16 cellular contexts compared by ENCODE assay signal in the genomic region with DNA sequence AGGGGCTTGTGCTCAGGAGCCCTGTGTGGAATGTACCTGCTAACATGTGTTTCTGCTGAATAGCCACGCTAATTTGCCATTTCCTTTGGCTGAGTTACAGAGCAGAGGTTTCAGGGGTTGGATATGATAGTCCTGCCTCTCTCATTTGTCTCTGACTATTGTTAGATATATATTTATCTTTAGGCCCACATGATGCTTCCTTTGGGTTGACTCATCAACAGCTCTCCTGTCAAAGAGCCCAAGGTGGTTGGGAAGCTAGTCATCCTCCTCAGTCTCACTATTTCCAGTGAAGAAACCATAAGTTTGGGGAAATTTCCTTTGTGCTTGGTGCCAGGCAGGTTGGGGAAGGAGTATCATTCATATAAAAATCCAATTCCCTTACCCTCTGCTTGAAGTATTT.
A peak's percentile ranks its signal among the peaks of the same experiment; 100 is the strongest.
DNase-seq lines count a peak whose midpoint lies in the region; ATAC-seq and TF ChIP-seq lines count a peak whose summit lies in the region.
"Had no signal": no experiment of that assay in that cellular context is flagged by ENCODE, and none has a peak within 500 bp of the region (broad histone marks: within the 10 kb centered on the region; RNA-seq: fewer than 3 reads in every experiment).

No MANE protein-coding gene starts in this region.

- peaks cover 3% of the 10 kb centered on the region for H3K36me3 Mint-ChIP-seq in effector memory CD8-positive, alpha-beta T cell (ENCODE audit: insufficient read depth)
- H3K36me3 Mint-ChIP-seq: CD4-positive, alpha-beta memory T cell had no signal

- no peak overlapping the region for H3K27ac Mint-ChIP-seq in effector memory CD8-positive, alpha-beta T cell
- H3K27ac Mint-ChIP-seq: CD4-positive, alpha-beta memory T cell; HFFc6 had no signal

- DNase-seq in HT1080 (ENCODE audit: low read depth): peak; percentile 65
- peak; percentile 72 for DNase-seq in NCI-H226
- DNase-seq in epithelial cell of esophagus (ENCODE audit: low read depth): peak; percentile 3
- no peak for DNase-seq in NCI-H82 (lab: John Stamatoyannopoulos, UW)
- DNase-seq in effector memory CD8-positive, alpha-beta T cell: no peak
- DNase-seq: C1 segment of cervical spinal cord; Calu3; CD4-positive, alpha-beta memory T cell; COR-L47; DMS79; EL; GF-D8; GOT3; HFFc6 had no signal

- H3K4me3 Mint-ChIP-seq in effector memory CD8-positive, alpha-beta T cell: no peak overlapping the region
- H3K4me3 Mint-ChIP-seq: CD4-positive, alpha-beta memory T cell; HFFc6 had no signal

- no peaks in the 10 kb centered on the region for H3K27me3 Mint-ChIP-seq in effector memory CD8-positive, alpha-beta T cell
- H3K27me3 Mint-ChIP-seq: CD4-positive, alpha-beta memory T cell had no signal

- H3K9me3 Mint-ChIP-seq in effector memory CD8-positive, alpha-beta T cell: peaks cover 0 to 17% of the 10 kb centered on the region in 2 donors

- H3K4me1 Mint-ChIP-seq in effector memory CD8-positive, alpha-beta T cell (ENCODE audit: low read depth in 2 of 2): no peaks in the 10 kb centered on the region
- H3K4me1 Mint-ChIP-seq: CD4-positive, alpha-beta memory T cell had no signal

- ATAC-seq in effector memory CD8-positive, alpha-beta T cell (replicated peaks): no peak
- no peak for ATAC-seq in GM19023 (IDR thresholded peaks at IDR 0.05; ENCODE audit: unreplicated experiment)

- TF ChIP-seq CTCF in epithelial cell of esophagus (IDR thresholded peaks at IDR 0.05; ENCODE audit: insufficient read depth, low read depth, low read length, missing control alignments): no peak

- no peak overlapping the region for H3K4me3 ChIP-seq in epithelial cell of esophagus (ENCODE audit: low read length)
- H3K4me3 ChIP-seq: HAP-1 had no signal

Comparison
In these comparisons a context has a peak if more than half of its experiments do, and no peak if none do; other contexts are left out.
1. DNase-seq: peak in HT1080 (single experiment), NCI-H226 (single experiment) and epithelial cell of esophagus (single experiment); none in NCI-H82 (single experiment) and effector memory CD8-positive, alpha-beta T cell (0 of 3).